Comparison of ENCODE assay signal across 8 cellular contexts in genomic region chr10:32055478-32056135, GRCh38. TPM values are rescaled to one million over a fixed set of nuclear protein-coding genes. Genes with fewer than 3 reads are reported as not detected.
DNase-seq lines count a peak whose midpoint lies in the region; ATAC-seq, FAIRE-seq and TF ChIP-seq lines count a peak whose summit lies in the region.

No MANE protein-coding gene starts in this region.

- DNase-seq in NCI-H2081 (lab: John Stamatoyannopoulos, UW) (peak; percentile 31 to 63), NCI-H2081 treated with DMSO at 0.1 percent for 48 hours (lab: John Stamatoyannopoulos, UW) (no peak), NAMALWA (ENCODE audit: low spot score) (peak; percentile 72), WERI-Rb-1 (peak; percentile 49), kidney (peak; percentile 91)
- peak; percentile 75 for DNase-seq in central memory CD4-positive, alpha-beta T cell
- DNase-seq in stimulated activated CD4-positive, alpha-beta T cell treated with anti-CD3 and anti-CD28 coated beads, Interleukin-15, amount 100 ng/mL, for 1 hour (ENCODE audit: low read depth in 1 of 2, low spot score in 1 of 2) = peak; percentile 29 to 34

- no peaks in the 10 kb centered on the region for H3K27me3 ChIP-seq in WERI-Rb-1 (ENCODE audit: insufficient read depth, low read depth, severe bottlenecking)

- no peak for FAIRE-seq in kidney (lab: Jason Lieb, UNC)

- peak overlapping the region; percentile 71 to 92 for H3K9ac ChIP-seq in kidney (ENCODE audit: low read length in 2 of 2)

- peak overlapping the region; percentile 96 for H3K27ac ChIP-seq in WERI-Rb-1
- H3K27ac ChIP-seq in kidney (ENCODE audit: low read depth in 2 of 2, low read length in 2 of 2) = peak overlapping the region; percentile 97

- TF ChIP-seq CTCF in WERI-Rb-1 (IDR thresholded peaks at IDR 0.05; ENCODE audit: low read depth, low read length) = no peak
- TF ChIP-seq CTCF in kidney (IDR thresholded peaks at IDR 0.05; ENCODE audit: borderline replicate concordance, extremely low read depth, insufficient read depth) = peak; percentile 8

- H3K9me3 ChIP-seq in WERI-Rb-1 (ENCODE audit: severe bottlenecking) (no peaks in the 10 kb centered on the region), kidney (ENCODE audit: control insufficient read depth in 1 of 2, low read length in 2 of 2) (no peaks in the 10 kb centered on the region)

- intact Hi-C loops in kidney (cut with DNase I) = no loop called here

- peak; percentile 45 for ATAC-seq in HG02571 (IDR thresholded peaks at IDR 0.05; ENCODE audit: unreplicated experiment)

- H3K4me3 ChIP-seq in WERI-Rb-1 (ENCODE audit: low read depth, low read length) = peak overlapping the region; percentile 92
- H3K4me3 ChIP-seq in kidney (ENCODE audit: low read length in 2 of 2) = peak overlapping the region; percentile 71 to 86

- H3K4me1 ChIP-seq in kidney (ENCODE audit: control insufficient read depth in 1 of 2, insufficient read depth in 1 of 2, low read depth in 1 of 2, low read length in 2 of 2) = peaks cover 0 to 3% of the 10 kb centered on the region in 2 donors

- H3K36me3 ChIP-seq in WERI-Rb-1 (peaks cover 4% of the 10 kb centered on the region; the same call in 1 of the 2 replicates), kidney (ENCODE audit: control insufficient read depth in 1 of 2, insufficient read depth in 2 of 2, low read length in 2 of 2) (no peaks in the 10 kb centered on the region)

RNA-seq across cellular contexts. Expression of gene KIF5B, which starts 0.6 kb away (rescaled TPM):
- total RNA-seq in kidney = 77.2 TPM
- 26.9 TPM for polyA plus RNA-seq in kidney (ENCODE audit: insufficient read depth, low read depth, low replicate concordance)
